Comparison of ENCODE assay signal across 14 cellular contexts in genomic region chr7:112981966-112982365, GRCh38.
DNase-seq lines count a peak whose midpoint lies in the region; ATAC-seq lines count a peak whose summit lies in the region.
"Had no signal": no experiment of that assay in that cellular context is flagged by ENCODE, and none has a peak within 500 bp of the region (broad histone marks: within the 10 kb centered on the region; RNA-seq: fewer than 3 reads in every experiment).

No MANE protein-coding gene starts in this region.

- no peak overlapping the region for H3K27ac ChIP-seq in effector memory CD4-positive, alpha-beta T cell (ENCODE audit: insufficient read depth, low read length, poor library complexity, severe bottlenecking)
- H3K27ac ChIP-seq: sigmoid colon, upper lobe of right lung had no signal

- H3K27me3 ChIP-seq in adipocyte (replicated peaks; ENCODE audit: control insufficient read depth, insufficient read depth, low read length): no peaks in the 10 kb centered on the region
- no peaks in the 10 kb centered on the region for H3K27me3 ChIP-seq in effector memory CD4-positive, alpha-beta T cell (replicated peaks; ENCODE audit: control insufficient read depth, insufficient read depth, low read length, poor library complexity, severe bottlenecking)
- H3K27me3 ChIP-seq: sigmoid colon, upper lobe of right lung had no signal

- no peaks in the 10 kb centered on the region for H3K36me3 Mint-ChIP-seq in T-helper 2 cell treated with Interferon-gamma antibody and Interleukin-4, amounts not matched to agents 5 μg/mL and 100 μg/mL, for 36 hours (ENCODE audit: low read depth)
- H3K36me3 Mint-ChIP-seq: CD4-positive, CD25-positive, alpha-beta regulatory T cell had no signal

- peak overlapping the region; percentile 50 for H3K9ac ChIP-seq in adipocyte (ENCODE audit: low read length)

- H3K4me1 Mint-ChIP-seq in T-helper 2 cell treated with Interferon-gamma antibody and Interleukin-4, amounts not matched to agents 5 μg/mL and 100 μg/mL, for 36 hours (ENCODE audit: low read depth): no peaks in the 10 kb centered on the region
- H3K4me1 Mint-ChIP-seq: CD4-positive, CD25-positive, alpha-beta regulatory T cell had no signal

- peaks cover 27% of the 10 kb centered on the region for H3K4me1 ChIP-seq in adipocyte (ENCODE audit: control insufficient read depth, insufficient read depth, low read length)
- no peaks in the 10 kb centered on the region for H3K4me1 ChIP-seq in effector memory CD4-positive, alpha-beta T cell (ENCODE audit: control insufficient read depth, insufficient read depth, low read length, poor library complexity, severe bottlenecking)
- H3K4me1 ChIP-seq: upper lobe of right lung had no signal

- peak; percentile 26 for ATAC-seq in GM18867 (IDR thresholded peaks at IDR 0.05; ENCODE audit: unreplicated experiment)
- peak; percentile 26 for ATAC-seq in GM21423 (IDR thresholded peaks at IDR 0.05; ENCODE audit: unreplicated experiment)
- peak; percentile 11 for ATAC-seq in HG03025 (IDR thresholded peaks at IDR 0.05; ENCODE audit: low FRiP score, unreplicated experiment)
- ATAC-seq in HG02970 (IDR thresholded peaks at IDR 0.05; ENCODE audit: low FRiP score, unreplicated experiment): no peak
- ATAC-seq: HCT116, Right ventricle myocardium inferior, upper lobe of right lung had no signal

- H3K9me3 Mint-ChIP-seq in T-helper 2 cell treated with Interferon-gamma antibody and Interleukin-4, amounts not matched to agents 5 μg/mL and 100 μg/mL, for 36 hours: no peaks in the 10 kb centered on the region

- H3K9me3 ChIP-seq in adipocyte (ENCODE audit: control insufficient read depth, low read length): no peaks in the 10 kb centered on the region
- H3K9me3 ChIP-seq in effector memory CD4-positive, alpha-beta T cell (ENCODE audit: control insufficient read depth, low read length): no peaks in the 10 kb centered on the region
- H3K9me3 ChIP-seq: sigmoid colon, upper lobe of right lung had no signal

- no peak overlapping the region for H3K27ac Mint-ChIP-seq in T-helper 2 cell treated with Interferon-gamma antibody and Interleukin-4, amounts not matched to agents 5 μg/mL and 100 μg/mL, for 36 hours
- H3K27ac Mint-ChIP-seq: CD4-positive, CD25-positive, alpha-beta regulatory T cell had no signal

- no peaks in the 10 kb centered on the region for H3K27me3 Mint-ChIP-seq in T-helper 2 cell treated with Interferon-gamma antibody and Interleukin-4, amounts not matched to agents 5 μg/mL and 100 μg/mL, for 36 hours (ENCODE audit: low read depth)
- H3K27me3 Mint-ChIP-seq: CD4-positive, CD25-positive, alpha-beta regulatory T cell had no signal

- H3K4me3 Mint-ChIP-seq in T-helper 2 cell treated with Interferon-gamma antibody and Interleukin-4, amounts not matched to agents 5 μg/mL and 100 μg/mL, for 36 hours: no peak overlapping the region
- H3K4me3 Mint-ChIP-seq: CD4-positive, CD25-positive, alpha-beta regulatory T cell had no signal

- no peak overlapping the region for H3K4me3 ChIP-seq in adipocyte (ENCODE audit: low read length)
- no peak overlapping the region for H3K4me3 ChIP-seq in effector memory CD4-positive, alpha-beta T cell (ENCODE audit: insufficient read depth, low read depth, low read length, poor library complexity, severe bottlenecking)
- H3K4me3 ChIP-seq: sigmoid colon, upper lobe of right lung had no signal

- no peaks in the 10 kb centered on the region for H3K36me3 ChIP-seq in adipocyte (ENCODE audit: control insufficient read depth, insufficient read depth, low read length, severe bottlenecking)
- H3K36me3 ChIP-seq in effector memory CD4-positive, alpha-beta T cell (ENCODE audit: control insufficient read depth, insufficient read depth, low read length): no peaks in the 10 kb centered on the region
- H3K36me3 ChIP-seq: sigmoid colon, upper lobe of right lung had no signal

- peak; percentile 61 for DNase-seq in adipocyte (ENCODE audit: low read depth)
- no peak for DNase-seq in T-helper 2 cell treated with Interferon-gamma antibody and Interleukin-4, amounts not matched to agents 5 μg/mL and 100 μg/mL, for 36 hours (ENCODE audit: low spot score)
- no peak for DNase-seq in DMS114 treated with DMSO at 0.1 percent for 48 hours (lab: John Stamatoyannopoulos, UW; ENCODE audit: unreplicated experiment)
- DNase-seq in effector memory CD4-positive, alpha-beta T cell: no peak
- DNase-seq: CD4-positive, CD25-positive, alpha-beta regulatory T cell; NCI-H2227 treated with DMSO at 0.1 percent for 48 hours; sigmoid colon; upper lobe of right lung had no signal
